Comparison of ENCODE assay signal across 8 cellular contexts in genomic region chr9:127803507-127804352, GRCh38. TPM values are rescaled to one million over a fixed set of nuclear protein-coding genes. Genes with fewer than 3 reads are reported as not detected.
DNase-seq lines count a peak whose midpoint lies in the region; ATAC-seq, FAIRE-seq and TF ChIP-seq lines count a peak whose summit lies in the region.

No MANE protein-coding gene starts in this region.

- peak overlapping the region; percentile 73 for H3K4me3 ChIP-seq in ovary

- no peak for FAIRE-seq in frontal cortex (lab: Jason Lieb, UNC)

- CTCF ChIA-PET in activated CD4-positive, alpha-beta memory T cell treated with anti-CD3 and anti-CD28 coated beads for 36 hours (lab: Charles Lee), result interaction anchor here (0.5 to 5.0 kb wide), 3 partner anchors 18 to 66 kb away, joined by 3 to 27 read pairs (median 3); partner anchors contain the start of gene CDK9

- no peaks in the 10 kb centered on the region for H3K9me3 Mint-ChIP-seq in activated CD4-positive, alpha-beta memory T cell treated with anti-CD3 and anti-CD28 coated beads for 36 hours

- TF ChIP-seq CTCF in ovary (IDR thresholded peaks at IDR 0.05), result no peak

- peaks cover 15% of the 10 kb centered on the region for H3K36me3 Mint-ChIP-seq in activated CD4-positive, alpha-beta memory T cell treated with anti-CD3 and anti-CD28 coated beads for 36 hours

- peak overlapping the region; percentile 88 for H3K27ac Mint-ChIP-seq in activated CD4-positive, alpha-beta memory T cell treated with anti-CD3 and anti-CD28 coated beads for 36 hours

- intact Hi-C loops in activated CD4-positive, alpha-beta memory T cell treated with anti-CD3 and anti-CD28 coated beads for 36 hours (cut with micrococcal nuclease), result loop anchor here (2.0 kb wide), 1 partner anchor 33 kb away; no protein-coding TSS in a partner anchor
- intact Hi-C loops in ovary (cut with DNase I), result loop anchor here in 1 of 4 donors (5.0 kb wide), 1 partner anchor 1234 kb away; the partner anchor contains the start of gene MIGA2

- peaks cover 23% of the 10 kb centered on the region for H3K4me1 Mint-ChIP-seq in activated CD4-positive, alpha-beta memory T cell treated with anti-CD3 and anti-CD28 coated beads for 36 hours (ENCODE audit: low read depth)

- H3K9me3 ChIP-seq in ovary, result no peaks in the 10 kb centered on the region

- H3K27me3 Mint-ChIP-seq in activated CD4-positive, alpha-beta memory T cell treated with anti-CD3 and anti-CD28 coated beads for 36 hours, result no peaks in the 10 kb centered on the region

- peak overlapping the region; percentile 88 for H3K4me3 Mint-ChIP-seq in activated CD4-positive, alpha-beta memory T cell treated with anti-CD3 and anti-CD28 coated beads for 36 hours

- H3K27ac ChIP-seq in ovary, result peak overlapping the region; percentile 87 to 97

- 37 to 38% (median 37%) methylated on average over 18 of the region's 18 CpGs for WGBS in ovary, 3 donors

- TF ChIP-seq POLR2A in ovary (IDR thresholded peaks at IDR 0.05), result no peak

- POLR2A ChIA-PET in activated CD4-positive, alpha-beta memory T cell treated with anti-CD3 and anti-CD28 coated beads for 36 hours (lab: Charles Lee), result interaction anchor here (0.9 to 2.7 kb wide), 3 partner anchors 11 to 69 kb away, joined by 3 to 11 read pairs (median 7); no protein-coding TSS in a partner anchor

- H3K27me3 ChIP-seq in ovary, result no peaks in the 10 kb centered on the region

- H3K4me1 ChIP-seq in ovary (ENCODE audit: insufficient read depth), result peaks cover 18% of the 10 kb centered on the region

- no peaks in the 10 kb centered on the region for H3K36me3 ChIP-seq in ovary

- TF ChIP-seq EP300 in ovary (IDR thresholded peaks at IDR 0.05), result no peak

- ATAC-seq in HG03354 (IDR thresholded peaks at IDR 0.05; ENCODE audit: poor library complexity, severe bottlenecking, unreplicated experiment) (peak; percentile 14), GM21367 (IDR thresholded peaks at IDR 0.05; ENCODE audit: unreplicated experiment) (no peak)

- peak; percentile 36 for DNase-seq in CD1c-positive myeloid dendritic cell (ENCODE audit: extremely low spot score)
- peak; percentile 46 for DNase-seq in activated CD4-positive, alpha-beta memory T cell treated with anti-CD3 and anti-CD28 coated beads for 36 hours
- peak; percentile 57 for DNase-seq in fibroblast of peridontal ligament (ENCODE audit: extremely low read depth)
- DNase-seq in ovary, result peak in 2 of 5 donors; percentile 50 to 56
- no peak for DNase-seq in frontal cortex (ENCODE audit: low spot score in 2 of 2)
- DNase-seq in SHP77 treated with DMSO at 0.1 percent for 48 hours (lab: John Stamatoyannopoulos, UW), result no peak

RNA-seq across cellular contexts. Expression of gene FPGS, which starts 1.0 kb away (rescaled TPM):
- total RNA-seq in activated CD4-positive, alpha-beta memory T cell treated with anti-CD3 and anti-CD28 coated beads for 36 hours, result 10 to 100 TPM; 80.0 to 83.9 TPM
- total RNA-seq in ovary, result 100 to 1,000 TPM; 111 to 209 (median 158) TPM
- polyA plus RNA-seq in ovary, result 100 to 1,000 TPM in 1 of 2 donors, 10 to 100 TPM in 1; 18.9 to 108 TPM
- 18.3 TPM for total RNA-seq in frontal cortex

RNA-seq across cellular contexts. Expression of gene CDK9, which starts 17.9 kb away (rescaled TPM):
- 10 to 100 TPM; 99.4 to 99.6 TPM for total RNA-seq in activated CD4-positive, alpha-beta memory T cell treated with anti-CD3 and anti-CD28 coated beads for 36 hours
- total RNA-seq in ovary, result 100 to 1,000 TPM in 6 of 7 donors, 10 to 100 TPM in 1; 88.7 to 209 (median 130) TPM
- polyA plus RNA-seq in ovary, result 10 to 100 TPM; 71.7 to 98.9 TPM
- total RNA-seq in frontal cortex, result 40.4 TPM

RNA-seq across cellular contexts. Expression of gene SH2D3C, which starts 25.3 kb away (rescaled TPM):
- 10 to 100 TPM; 34.5 to 35.3 TPM for total RNA-seq in activated CD4-positive, alpha-beta memory T cell treated with anti-CD3 and anti-CD28 coated beads for 36 hours
- 10 to 100 TPM in 2 of 7 donors, 1 to 10 TPM in 5; 2.8 to 17.0 (median 4.6) TPM for total RNA-seq in ovary
- 1 to 10 TPM; 1.9 to 9.2 TPM for polyA plus RNA-seq in ovary
- total RNA-seq in frontal cortex, result 6.1 TPM

RNA-seq across cellular contexts. Expression of gene ENG, which starts 50.7 kb away (rescaled TPM):
- 10 to 100 TPM; 12.0 to 12.2 TPM for total RNA-seq in activated CD4-positive, alpha-beta memory T cell treated with anti-CD3 and anti-CD28 coated beads for 36 hours
- total RNA-seq in ovary (100 to 1,000 TPM in 5 of 7 donors, 10 to 100 TPM in 2; 59.7 to 298 (median 217) TPM), frontal cortex (0.82 TPM)
- polyA plus RNA-seq in ovary, result 100 to 1,000 TPM in 1 of 2 donors, 10 to 100 TPM in 1; 54.7 to 191 TPM

Comparison
In these comparisons a context has a peak if more than half of its experiments do, and no peak if none do; other contexts are left out.
1. DNase-seq: peak in CD1c-positive myeloid dendritic cell (single experiment), activated CD4-positive, alpha-beta memory T cell treated with anti-CD3 and anti-CD28 coated beads for 36 hours (single experiment) and fibroblast of peridontal ligament (single experiment); none in frontal cortex (0 of 2) and SHP77 treated with DMSO at 0.1 percent for 48 hours (single experiment).